In the genomic region with DNA sequence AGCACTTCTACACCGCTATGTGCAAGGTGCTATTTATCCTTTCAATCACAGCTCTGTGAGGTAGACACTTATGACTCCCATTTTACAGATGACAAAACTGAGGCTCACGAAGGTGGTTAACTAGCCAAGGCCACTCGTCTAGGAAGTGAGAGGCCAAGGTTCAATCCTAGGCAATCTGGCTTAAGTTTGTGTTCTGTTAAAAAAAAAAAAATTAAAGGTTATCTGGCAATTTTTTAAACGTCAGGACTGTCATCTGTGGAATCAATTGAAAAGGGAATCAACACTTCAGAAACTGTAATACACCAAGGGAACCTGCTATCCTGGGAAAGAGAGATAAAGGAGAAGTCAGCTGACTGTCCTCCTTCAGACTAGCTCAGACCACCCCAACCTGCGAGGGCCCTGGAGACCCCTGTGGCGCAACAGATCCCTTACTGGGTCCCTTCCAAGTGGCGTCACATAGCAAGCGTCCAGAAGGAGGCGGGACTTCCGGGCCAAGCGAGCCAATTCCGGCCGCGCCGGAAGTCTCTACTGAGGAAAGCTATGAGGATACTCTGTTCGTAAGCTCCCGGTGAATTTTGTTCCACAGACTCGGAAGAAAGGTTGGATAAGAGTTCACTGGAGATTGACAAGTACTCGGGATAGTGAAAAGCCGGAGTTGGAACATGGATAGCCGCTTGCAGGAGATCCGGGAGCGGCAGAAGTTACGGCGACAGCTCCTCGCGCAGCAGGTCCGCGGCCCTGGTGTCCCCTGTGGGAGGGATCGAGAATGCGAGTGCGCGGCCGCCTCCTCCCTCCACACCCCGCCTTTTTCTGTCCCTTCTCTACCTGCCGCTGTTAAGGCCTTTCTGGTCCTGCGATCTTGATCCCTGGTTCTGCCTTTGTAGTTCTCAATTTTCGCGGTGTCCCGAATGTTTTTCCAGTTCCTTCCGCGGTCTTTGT, we compare ENCODE assay signal across 8 cellular contexts. TPM values are rescaled to one million over a fixed set of nuclear protein-coding genes. Genes with fewer than 3 reads are reported as not detected.
DNase-seq lines count a peak whose midpoint lies in the region; TF ChIP-seq lines count a peak whose summit lies in the region.

METTL14 (plus strand) TSS at position 520 of the 939 bp plus-strand sequence; CDS start at position 663, 143 bp downstream.

- peak within 1 kb of the TSS; percentile 96 for H3K4me3 Mint-ChIP-seq in neural crest cell

- H3K9me3 ChIP-seq in stomach smooth muscle (ENCODE audit: control insufficient read depth in 2 of 2, low read length in 2 of 2), result no peaks in the 10 kb centered on the region

- DNase-seq in ELR (ENCODE audit: low read depth) (peak; percentile 90), H4 (ENCODE audit: low spot score) (peak; percentile 82), LoVo (ENCODE audit: low spot score) (peak; percentile 90), SHP77 (lab: John Stamatoyannopoulos, UW) (peak; percentile 64 to 76), activated gamma-delta T cell (lab: John Stamatoyannopoulos, UW) (peak; percentile 54), foreskin fibroblast (peak; percentile 86 to 96), neural crest cell (ENCODE audit: low read depth, low spot score) (peak; percentile 84)

- H3K36me3 Mint-ChIP-seq in neural crest cell (ENCODE audit: low read depth), result no peaks in the 10 kb centered on the region

- TF ChIP-seq CTCF in foreskin fibroblast (IDR thresholded peaks at IDR 0.05; ENCODE audit: low read depth, low read length), result no peak
- peak; percentile 38 for TF ChIP-seq CTCF in neural crest cell (conservative IDR thresholded peaks at IDR 0.05)

- H3K27me3 ChIP-seq in stomach smooth muscle (ENCODE audit: control insufficient read depth in 1 of 2, insufficient read depth in 2 of 2, low read length in 2 of 2), result no peaks in the 10 kb centered on the region

- H3K9ac ChIP-seq in stomach smooth muscle (ENCODE audit: low read length in 2 of 2), result peak within 1 kb of the TSS; percentile 84 to 97

- H3K4me1 Mint-ChIP-seq in neural crest cell, result peaks cover 29% of the 10 kb centered on the region

- H3K27ac Mint-ChIP-seq in neural crest cell (ENCODE audit: unreplicated experiment), result peak within 1 kb of the TSS; percentile 99

- H3K4me1 ChIP-seq in stomach smooth muscle (ENCODE audit: control insufficient read depth, insufficient read depth, low read length), result peaks cover 3% of the 10 kb centered on the region

- peaks cover 12% of the 10 kb centered on the region for H3K27me3 Mint-ChIP-seq in neural crest cell (ENCODE audit: low read depth)

- H3K36me3 ChIP-seq in stomach smooth muscle (ENCODE audit: control insufficient read depth in 2 of 2, insufficient read depth in 2 of 2, low read length in 2 of 2), result peaks cover 3 to 7% of the 10 kb centered on the region in 2 donors

- H3K9me3 Mint-ChIP-seq in neural crest cell, result peaks cover 2% of the 10 kb centered on the region

- H3K4me3 ChIP-seq in foreskin fibroblast (ENCODE audit: low read depth in 1 of 2, low read length in 2 of 2) (peak within 1 kb of the TSS; percentile 67 to 85), stomach smooth muscle (ENCODE audit: low read length in 2 of 2) (peak within 1 kb of the TSS; percentile 94 to 95)

- H3K27ac ChIP-seq in stomach smooth muscle (ENCODE audit: low read length), result peak within 1 kb of the TSS; percentile 89

RNA-seq across cellular contexts. Expression of gene METTL14, which starts in this region (rescaled TPM):
- total RNA-seq in H4 (2014; rRNA removed; shearing (Covaris generic)), result 8.6 and 38.1 TPM in 2 replicates
- total RNA-seq in neural crest cell, result 53.6 and 58.1 TPM in 2 replicates

Comparison
In these comparisons a context has a peak if more than half of its experiments do, and no peak if none do; other contexts are left out.
1. Peak in every context shown above with its lines: DNase-seq, H3K4me3 ChIP-seq and H3K27ac ChIP-seq.